Comparison of ENCODE assay signal across 30 cellular contexts in the genomic region with DNA sequence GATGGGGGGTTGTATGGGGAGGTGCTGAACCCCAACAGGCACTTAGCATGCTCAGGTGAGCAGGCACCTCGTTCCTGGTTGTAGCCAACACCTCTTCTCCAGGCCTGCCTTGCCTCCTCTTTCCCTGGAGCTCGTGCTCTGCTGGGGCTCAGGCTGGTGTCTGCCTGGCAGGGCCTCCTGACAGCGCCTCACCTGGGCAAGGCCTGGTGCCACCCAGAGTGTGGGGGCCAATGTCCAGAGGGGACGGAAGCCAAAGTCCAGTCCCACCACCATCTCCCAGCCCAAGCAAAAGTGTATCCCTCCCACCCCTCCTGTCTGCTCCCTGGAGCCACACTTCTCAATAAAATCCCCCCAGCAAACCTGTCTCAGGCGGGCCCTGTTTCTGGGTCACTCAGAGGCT.
"Had no signal": no experiment of that assay in that cellular context is flagged by ENCODE, and none has a peak within 500 bp of the region (broad histone marks: within the 10 kb centered on the region; RNA-seq: fewer than 3 reads in every experiment).

No MANE protein-coding gene starts in this region.

- H3K4me1 ChIP-seq: left lung, neural progenitor cell, prostate gland, tibial nerve, vagina had no signal

- DNase-seq: hypothalamus; immature natural killer cell; kidney; left colon; mesendoderm; naive B cell; natural killer cell; nephron progenitor cell; occipital lobe; ovary; retina; right cardiac atrium; small intestine; stimulated activated CD4-positive, alpha-beta T cell treated with anti-CD3 and anti-CD28 coated beads, Interleukin-1b, Interleukin-23, amount 100 ng/mL, for 48 hours; stimulated activated CD4-positive, alpha-beta T cell treated with anti-CD3 and anti-CD28 coated beads, Interleukin-2, amount 100 ng/mL, for 48 hours; stimulated activated CD4-positive, alpha-beta T cell treated with anti-CD3 and anti-CD28 coated beads, Interleukin-4, amount 100 ng/mL, for 4 hours; stimulated activated CD8-positive, alpha-beta memory T cell treated with anti-CD3 and anti-CD28 coated beads, Interleukin-4, amount 100 ng/mL, for 48 hours; stimulated activated naive CD4-positive, alpha-beta T cell treated with Interleukin-2 at 50 U/mL for 16 hours; stimulated activated naive CD8-positive, alpha-beta T cell treated with anti-CD3 and anti-CD28 coated beads, Interleukin-15, amount 100 ng/mL, for 72 hours; substantia nigra had no signal

- H3K4me3 ChIP-seq: left lung, lung, neural progenitor cell, ovary, prostate gland, tibial nerve, vagina had no signal

- H2AFZ ChIP-seq: neural progenitor cell had no signal

- H3K36me3 ChIP-seq: left lung, neural progenitor cell, neutrophil, ovary, prostate gland, tibial nerve, vagina had no signal

- H3K9ac ChIP-seq: neural progenitor cell had no signal

- H3K27ac ChIP-seq: left lung, neural progenitor cell, neutrophil, ovary, prostate gland, tibial nerve, vagina had no signal

- H3K27me3 ChIP-seq: neural progenitor cell, ovary, vagina had no signal

- FAIRE-seq: islet of Langerhans, kidney, small intestine had no signal

- ATAC-seq: left colon; left lung; natural killer cell; right cardiac atrium; sciatic nerve; stimulated activated memory B cell treated with anti-CD40 and anti-IgM and Interleukin-4, amounts not matched to agents 10 μg/mL and 1 μg/mL and 100 μg/mL, for 72 hours; stimulated activated naive CD8-positive, alpha-beta T cell treated with anti-CD3 and anti-CD28 coated beads, Interleukin-15, amount 100 ng/mL, for 72 hours had no signal

- H3K9me3 ChIP-seq: left lung, neutrophil, prostate gland, vagina had no signal

- H3K4me2 ChIP-seq: neural progenitor cell had no signal
